ENCODE assay signal across 17 cellular contexts in the genomic region with DNA sequence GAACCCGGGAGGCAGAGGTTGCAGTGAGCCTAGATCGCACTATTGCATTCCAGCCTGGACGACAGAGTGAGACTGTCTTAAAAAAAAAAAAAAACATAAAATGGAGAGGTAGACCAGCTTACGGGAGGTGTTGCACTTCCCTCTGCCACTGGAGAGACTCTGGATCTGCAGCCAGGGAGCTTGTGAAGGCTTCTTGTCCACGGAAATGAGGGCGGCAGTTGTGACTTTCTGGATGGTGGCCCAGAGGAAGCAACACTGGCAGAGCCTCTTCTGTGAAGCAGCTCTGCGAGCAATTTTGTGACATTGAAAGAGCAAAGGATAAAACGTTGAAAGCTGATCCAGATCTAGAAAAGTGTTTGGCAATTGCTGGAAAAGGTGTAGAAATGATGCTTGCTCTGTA. TPM values are rescaled to one million over a fixed set of nuclear protein-coding genes. Genes with fewer than 3 reads are reported as not detected.
DNase-seq lines count a peak whose midpoint lies in the region; ATAC-seq lines count a peak whose summit lies in the region.
"Had no signal": no experiment of that assay in that cellular context is flagged by ENCODE, and none has a peak within 500 bp of the region (broad histone marks: within the 10 kb centered on the region; RNA-seq: fewer than 3 reads in every experiment).

No MANE protein-coding gene starts in this region.

- H3K27me3 Mint-ChIP-seq in effector memory CD8-positive, alpha-beta T cell: peaks cover 0 to 6% of the 10 kb centered on the region in 2 donors
- H3K27me3 Mint-ChIP-seq: B cell had no signal

- in situ Hi-C loops in G401 (cut with HindIII; ENCODE audit: low sequenced_read_pairs): no loop called here

- no peaks in the 10 kb centered on the region for H3K36me3 Mint-ChIP-seq in effector memory CD8-positive, alpha-beta T cell (ENCODE audit: insufficient read depth)

- no peaks in the 10 kb centered on the region for H3K4me1 Mint-ChIP-seq in effector memory CD8-positive, alpha-beta T cell (ENCODE audit: low read depth in 2 of 2)

- ATAC-seq in effector memory CD8-positive, alpha-beta T cell (replicated peaks): no peak
- ATAC-seq in GM18511 (IDR thresholded peaks at IDR 0.05; ENCODE audit: unreplicated experiment): no peak

- no peak overlapping the region for H3K27ac Mint-ChIP-seq in effector memory CD8-positive, alpha-beta T cell
- H3K27ac Mint-ChIP-seq: B cell had no signal

- intact Hi-C loops in posterior cingulate gyrus (cut with DNase I): no loop called here

- no peaks in the 10 kb centered on the region for H3K9me3 Mint-ChIP-seq in effector memory CD8-positive, alpha-beta T cell

- DNase-seq in G401 (ENCODE audit: low spot score) (peak; percentile 60), anterior cingulate cortex (lab: John Stamatoyannopoulos, UW) (peak in 49 of 58 donors; percentile 7 to 84 (median 57)), hippocampal formation (lab: John Stamatoyannopoulos, UW) (peak; percentile 63 to 70), posterior cingulate gyrus (peak; percentile 64 to 96 (median 73)), EL (no peak), HK-2 (ENCODE audit: unreplicated experiment) (no peak)
- DNase-seq in effector memory CD8-positive, alpha-beta T cell: no peak
- DNase-seq: activated CD4-positive, alpha-beta T cell treated with anti-CD3 and anti-CD28 coated beads for 4 hours; activated T-cell treated with anti-CD3 and anti-CD28 coated beads, Interleukin-2, amount 50 U/mL, for 48 hours; DMS79 treated with DMSO at 0.1 percent for 48 hours; effector memory CD4-positive, alpha-beta T cell; stimulated activated CD4-positive, alpha-beta T cell treated with anti-CD3 and anti-CD28 coated beads, Interleukin-1b, Interleukin-23, amount 100 ng/mL, for 48 hours; SW 1271 had no signal

- no peak overlapping the region for H3K4me3 Mint-ChIP-seq in effector memory CD8-positive, alpha-beta T cell
- H3K4me3 Mint-ChIP-seq: B cell had no signal

RNA-seq across cellular contexts. Expression of gene SPINT2, which starts 10.4 kb away (rescaled TPM):
- 240 and 383 TPM in 2 replicates for total RNA-seq in G401 (2014; rRNA removed; shearing (Covaris generic))

RNA-seq across cellular contexts. Expression of gene PPP1R14A, which starts 18.6 kb away (rescaled TPM):
- total RNA-seq in G401 (2014; rRNA removed; shearing (Covaris generic)): 31.7 and 68.9 TPM in 2 replicates
- total RNA-seq: OCI-LY7 had no signal

RNA-seq across cellular contexts. Expression of gene C19orf33, which starts 29.3 kb away (rescaled TPM):
- total RNA-seq in G401 (2014; rRNA removed; shearing (Covaris generic)): not detected in 2 replicates
- total RNA-seq: OCI-LY7, osteocyte had no signal

RNA-seq across cellular contexts. Expression of gene YIF1B, which starts 41.0 kb away (rescaled TPM):
- total RNA-seq in G401 (2014; rRNA removed; shearing (Covaris generic)): 114 TPM in 2 replicates

RNA-seq across cellular contexts. Expression of gene KCNK6, which starts 44.9 kb away (rescaled TPM):
- 1.2 and 1.4 TPM in 2 replicates for total RNA-seq in G401 (2014; rRNA removed; shearing (Covaris generic))

Comparison
In these comparisons a context has a peak if more than half of its experiments do, and no peak if none do; other contexts are left out.
1. DNase-seq: peak in G401 (single experiment), anterior cingulate cortex (49 of 58), hippocampal formation (2 of 2) and posterior cingulate gyrus (10 of 10); none in effector memory CD8-positive, alpha-beta T cell (0 of 3), EL (single experiment) and HK-2 (single experiment).